5 cellular contexts compared by ENCODE assay signal in genomic region chr3:192611411-192611810, GRCh38.
"Had no signal": no experiment of that assay in that cellular context is flagged by ENCODE, and none has a peak within 500 bp of the region (broad histone marks: within the 10 kb centered on the region; RNA-seq: fewer than 3 reads in every experiment).

No MANE protein-coding gene starts in this region.

- DNase-seq: IMR-90, KBM-7 had no signal

- ATAC-seq: HepG2, K562 had no signal

- H3K4me3 ChIP-seq: K562 had no signal

- H3K27ac ChIP-seq: HL-60 had no signal
